Comparison of ENCODE assay signal across 10 cellular contexts in the genomic region with DNA sequence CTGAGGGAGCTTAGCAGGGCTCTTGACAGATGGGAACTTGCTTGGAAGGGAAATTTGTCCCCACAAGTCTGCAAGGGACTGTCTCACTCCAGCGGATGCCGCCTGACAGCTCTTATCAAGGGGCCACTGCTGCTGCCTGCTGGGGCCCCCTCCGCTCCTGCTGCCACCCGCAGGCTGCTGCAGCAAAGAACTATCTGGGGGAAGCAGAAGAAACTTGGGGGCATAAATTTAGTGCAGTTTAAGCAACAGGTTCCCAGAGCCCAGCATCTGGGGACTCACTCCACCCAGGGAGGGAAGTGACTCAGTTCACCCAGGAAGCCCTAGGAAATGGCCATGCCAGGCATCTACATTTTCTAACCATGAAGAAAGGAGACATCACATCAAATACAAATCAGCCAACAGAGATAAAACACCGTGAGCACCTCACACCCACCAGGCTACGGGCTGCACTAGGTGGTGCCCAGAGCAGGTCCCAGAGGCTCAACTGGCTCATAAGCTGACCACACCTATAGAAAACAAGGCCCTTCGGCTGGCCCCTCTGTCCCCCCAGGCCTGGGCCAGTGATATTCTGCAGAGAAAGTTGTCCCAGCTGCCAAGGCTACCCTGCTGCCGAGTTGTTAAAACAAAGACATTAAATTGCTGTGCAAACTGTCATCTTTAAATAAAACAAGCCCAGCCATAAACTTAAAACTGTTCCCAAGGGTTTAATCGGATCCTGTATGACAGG. TPM values are rescaled to one million over a fixed set of nuclear protein-coding genes. Genes with fewer than 3 reads are reported as not detected.
DNase-seq lines count a peak whose midpoint lies in the region; ATAC-seq lines count a peak whose summit lies in the region.
"Had no signal": no experiment of that assay in that cellular context is flagged by ENCODE, and none has a peak within 500 bp of the region (broad histone marks: within the 10 kb centered on the region; RNA-seq: fewer than 3 reads in every experiment).

No MANE protein-coding gene starts in this region.

- peak overlapping the region; percentile 84 to 86 for H3K4me3 Mint-ChIP-seq in activated T-cell treated with anti-CD3 and anti-CD28 coated beads, Interleukin-2, amount 50 U/mL, for 72 hours

- H3K4me1 ChIP-seq in mesenchymal stem cell (ENCODE audit: control insufficient read depth, insufficient read depth, low read depth, low read length), result peaks cover 28% of the 10 kb centered on the region

- no peaks in the 10 kb centered on the region for H3K9me3 Mint-ChIP-seq in activated T-cell treated with anti-CD3 and anti-CD28 coated beads, Interleukin-2, amount 50 U/mL, for 72 hours

- H2BK15ac ChIP-seq in mesenchymal stem cell (ENCODE audit: low read depth, poor library complexity, severe bottlenecking), result peak overlapping the region; percentile 54

- H3K4ac ChIP-seq in mesenchymal stem cell (ENCODE audit: low read depth in 1 of 2, low read length in 2 of 2), result peak overlapping the region; percentile 49 to 79

- no peaks in the 10 kb centered on the region for H3K27me3 ChIP-seq in mesenchymal stem cell (ENCODE audit: control insufficient read depth in 1 of 2, insufficient read depth in 1 of 2, low read length in 2 of 2)

- H3K4me2 ChIP-seq in mesenchymal stem cell (ENCODE audit: low read length, poor library complexity, severe bottlenecking), result no peak overlapping the region

- H2BK120ac ChIP-seq in mesenchymal stem cell (ENCODE audit: low read depth, low read length), result no peak overlapping the region

- ATAC-seq in activated T-cell treated with anti-CD3 and anti-CD28 coated beads, Interleukin-2, amount 50 U/mL, for 72 hours (replicated peaks in 1 of 2), result peak in 1 of 2 donors; percentile 3
- ATAC-seq in HG02798 (IDR thresholded peaks at IDR 0.05; ENCODE audit: poor library complexity, unreplicated experiment) (no peak), left ventricle myocardium superior (no peak)

- H2AK5ac ChIP-seq in mesenchymal stem cell (ENCODE audit: low read length, severe bottlenecking), result peak overlapping the region; percentile 26

- H3K23ac ChIP-seq in mesenchymal stem cell (ENCODE audit: low read length in 2 of 2), result peak overlapping the region in 1 of 2 experiments; percentile 73

- H2BK12ac ChIP-seq in mesenchymal stem cell (ENCODE audit: low read length in 2 of 2), result peak overlapping the region in 1 of 2 experiments; percentile 71

- no peaks in the 10 kb centered on the region for H3K27me3 Mint-ChIP-seq in activated T-cell treated with anti-CD3 and anti-CD28 coated beads, Interleukin-2, amount 50 U/mL, for 72 hours (ENCODE audit: low read depth)

- H2AFZ ChIP-seq in mesenchymal stem cell (ENCODE audit: low read depth, low read length), result no peak overlapping the region

- no peaks in the 10 kb centered on the region for H3K9me3 ChIP-seq in KOPT-K1 (ENCODE audit: insufficient read depth, low read length, poor library complexity, severe bottlenecking)
- H3K9me3 ChIP-seq in mesenchymal stem cell (ENCODE audit: control insufficient read depth, low read length), result no peaks in the 10 kb centered on the region

- peak; percentile 24 for DNase-seq in CD1c-positive myeloid dendritic cell (ENCODE audit: extremely low spot score)
- peak; percentile 41 to 59 for DNase-seq in activated T-cell treated with anti-CD3 and anti-CD28 coated beads, Interleukin-2, amount 50 U/mL, for 72 hours
- DNase-seq in mesenchymal stem cell, result no peak
- no peak for DNase-seq in NCI-H526 (lab: John Stamatoyannopoulos, UW)
- no peak for DNase-seq in left ventricle myocardium superior
- DNase-seq in NCI-H1417 (lab: John Stamatoyannopoulos, UW), result no peak
- DNase-seq: GF-D8, NCI-H510A had no signal

- H4K8ac ChIP-seq in mesenchymal stem cell (ENCODE audit: low read length), result peak overlapping the region; percentile 40

- H3K18ac ChIP-seq in mesenchymal stem cell (ENCODE audit: low read depth in 1 of 2, low read length in 2 of 2), result peak overlapping the region; percentile 47 to 75

- peaks cover 3 to 8% of the 10 kb centered on the region in 2 donors for H3K36me3 Mint-ChIP-seq in activated T-cell treated with anti-CD3 and anti-CD28 coated beads, Interleukin-2, amount 50 U/mL, for 72 hours (ENCODE audit: insufficient read depth in 2 of 2)

- H3K27ac ChIP-seq in KOPT-K1 (ENCODE audit: low read depth, low read length, poor library complexity, severe bottlenecking) (peak overlapping the region; percentile 62), mesenchymal stem cell (ENCODE audit: low read length, poor library complexity, severe bottlenecking) (no peak overlapping the region)

- H3K79me1 ChIP-seq in mesenchymal stem cell (replicated peaks; ENCODE audit: low read length, poor library complexity, severe bottlenecking), result peaks cover 32% of the 10 kb centered on the region

- no peak overlapping the region for H2BK5ac ChIP-seq in mesenchymal stem cell (ENCODE audit: low read depth, low read length, poor library complexity, severe bottlenecking)

- peak overlapping the region; percentile 22 for H3K9ac ChIP-seq in mesenchymal stem cell (ENCODE audit: low read length)

- H3K36me3 ChIP-seq in KOPT-K1 (ENCODE audit: insufficient read depth, low read length) (peaks cover 32% of the 10 kb centered on the region), mesenchymal stem cell (ENCODE audit: control insufficient read depth in 1 of 2, insufficient read depth in 2 of 2, low read depth in 1 of 2, low read length in 2 of 2) (peaks cover 0 to 4% of the 10 kb centered on the region in 2 experiments)

- peaks cover 78% of the 10 kb centered on the region for H3K4me1 Mint-ChIP-seq in activated T-cell treated with anti-CD3 and anti-CD28 coated beads, Interleukin-2, amount 50 U/mL, for 72 hours (ENCODE audit: low read depth)

- intact Hi-C loops in left ventricle myocardium superior (cut with micrococcal nuclease), result no loop called here

- peak overlapping the region in 1 of 2 experiments; percentile 90 for H3K14ac ChIP-seq in mesenchymal stem cell (ENCODE audit: low read length in 2 of 2)

- WGBS in mesenchymal stem cell, result 71% methylated on average over 9 of the region's 9 CpGs

- no peak overlapping the region for H3K4me3 ChIP-seq in mesenchymal stem cell (ENCODE audit: insufficient read depth in 1 of 2, low read depth in 1 of 2, low read length in 2 of 2)

- H3K27ac Mint-ChIP-seq in activated T-cell treated with anti-CD3 and anti-CD28 coated beads, Interleukin-2, amount 50 U/mL, for 72 hours, result peak overlapping the region; percentile 87

- peak overlapping the region; percentile 70 for H4K91ac ChIP-seq in mesenchymal stem cell (ENCODE audit: low read length)

RNA-seq across cellular contexts. Expression of gene RGS10, which starts 3.7 kb away (rescaled TPM):
- 100 to 1,000 TPM; 161 to 208 TPM for total RNA-seq in activated T-cell treated with anti-CD3 and anti-CD28 coated beads, Interleukin-2, amount 50 U/mL, for 72 hours
- polyA plus RNA-seq in mesenchymal stem cell (2013, experiment 1 of 2), result 310 TPM
- 307 TPM for polyA plus RNA-seq in mesenchymal stem cell (2013, experiment 2 of 2)
- total RNA-seq in left ventricle myocardium superior, result 7.0 TPM

RNA-seq across cellular contexts. Expression of gene TIAL1, which starts 58.0 kb away (rescaled TPM):
- total RNA-seq in activated T-cell treated with anti-CD3 and anti-CD28 coated beads, Interleukin-2, amount 50 U/mL, for 72 hours, result 100 to 1,000 TPM; 201 to 224 TPM
- polyA plus RNA-seq in mesenchymal stem cell (2013, experiment 1 of 2), result 78.9 TPM
- 81.0 TPM for polyA plus RNA-seq in mesenchymal stem cell (2013, experiment 2 of 2)
- 78.1 TPM for total RNA-seq in left ventricle myocardium superior

Comparison
In these comparisons a context has a peak if more than half of its experiments do, and no peak if none do; other contexts are left out.
1. DNase-seq: peak in CD1c-positive myeloid dendritic cell (single experiment) and activated T-cell treated with anti-CD3 and anti-CD28 coated beads, Interleukin-2, amount 50 U/mL, for 72 hours (2 of 2); none in mesenchymal stem cell (single experiment), NCI-H526 (0 of 2), left ventricle myocardium superior (single experiment) and NCI-H1417 (0 of 3).
2. RNA of gene RGS10, which starts 3.7 kb away (total RNA-seq): 161 to 208 TPM in activated T-cell treated with anti-CD3 and anti-CD28 coated beads, Interleukin-2, amount 50 U/mL, for 72 hours; 7.0 TPM in left ventricle myocardium superior (single experiment); every median in the first group is over 10 times any median in the second.